In genomic region chr14:53380041-53380440, GRCh38 we compare ENCODE assay signal across 25 cellular contexts.
"Had no signal": no experiment of that assay in that cellular context is flagged by ENCODE, and none has a peak within 500 bp of the region (broad histone marks: within the 10 kb centered on the region; RNA-seq: fewer than 3 reads in every experiment).

No MANE protein-coding gene starts in this region.

- H3K9me3 ChIP-seq: esophagus squamous epithelium, lower lobe of right lung, ovary, psoas muscle, sigmoid colon, thoracic aorta, tibial nerve, upper lobe of right lung, vagina had no signal

- H3K36me3 ChIP-seq: esophagus squamous epithelium, lower lobe of right lung, ovary, sigmoid colon, thoracic aorta, tibial nerve, upper lobe of right lung, vagina had no signal

- H3K27me3 Mint-ChIP-seq: stimulated activated memory B cell treated with anti-CD40 and anti-IgM and Interleukin-4, amounts not matched to agents 10 μg/mL and 1 μg/mL and 100 μg/mL, for 72 hours had no signal

- DNase-seq: dermis blood vessel endothelial cell; effector memory CD4-positive, alpha-beta T cell; erythroblast; esophagus squamous epithelium; head of caudate nucleus; left ventricle myocardium superior; lower lobe of right lung; natural killer cell; occipital lobe; ovary; posterior cingulate gyrus; psoas muscle; right cardiac atrium; sigmoid colon; stimulated activated CD4-positive, alpha-beta T cell treated with anti-CD3 and anti-CD28 coated beads, Interleukin-2, amount 100 ng/mL, for 24 hours; stimulated activated CD4-positive, alpha-beta T cell treated with anti-CD3 and anti-CD28 coated beads, Interleukin-4, amount 100 ng/mL, for 24 hours; stimulated activated naive CD8-positive, alpha-beta T cell treated with anti-CD3 and anti-CD28 coated beads, Interleukin-15, Interleukin-2, amounts not matched to agents 100 U/mL and 50 U/mL, for 24 hours; upper lobe of right lung had no signal

- H3K9me3 Mint-ChIP-seq: natural killer cell; stimulated activated memory B cell treated with anti-CD40 and anti-IgM and Interleukin-4, amounts not matched to agents 10 μg/mL and 1 μg/mL and 100 μg/mL, for 72 hours had no signal

- H3K36me3 Mint-ChIP-seq: natural killer cell; stimulated activated memory B cell treated with anti-CD40 and anti-IgM and Interleukin-4, amounts not matched to agents 10 μg/mL and 1 μg/mL and 100 μg/mL, for 72 hours had no signal

- FAIRE-seq: frontal cortex, keratinocyte had no signal

- H3K27ac Mint-ChIP-seq: natural killer cell; stimulated activated memory B cell treated with anti-CD40 and anti-IgM and Interleukin-4, amounts not matched to agents 10 μg/mL and 1 μg/mL and 100 μg/mL, for 72 hours had no signal

- ATAC-seq: left ventricle myocardium superior; lower lobe of right lung; natural killer cell; psoas muscle; right cardiac atrium; stimulated activated memory B cell treated with anti-CD40 and anti-IgM and Interleukin-4, amounts not matched to agents 10 μg/mL and 1 μg/mL and 100 μg/mL, for 72 hours; upper lobe of right lung had no signal

- H3K4me3 Mint-ChIP-seq: natural killer cell; stimulated activated memory B cell treated with anti-CD40 and anti-IgM and Interleukin-4, amounts not matched to agents 10 μg/mL and 1 μg/mL and 100 μg/mL, for 72 hours had no signal

- H3K27ac ChIP-seq: coronary artery, esophagus squamous epithelium, lower lobe of right lung, ovary, psoas muscle, sigmoid colon, thoracic aorta, tibial nerve, upper lobe of right lung, vagina had no signal

- H3K4me3 ChIP-seq: coronary artery, esophagus squamous epithelium, lower lobe of right lung, ovary, psoas muscle, sigmoid colon, thoracic aorta, tibial nerve, upper lobe of right lung, vagina had no signal

- H3K4me1 ChIP-seq: esophagus squamous epithelium, lower lobe of right lung, psoas muscle, tibial nerve, upper lobe of right lung had no signal

- H3K4me1 Mint-ChIP-seq: stimulated activated memory B cell treated with anti-CD40 and anti-IgM and Interleukin-4, amounts not matched to agents 10 μg/mL and 1 μg/mL and 100 μg/mL, for 72 hours had no signal

- H3K27me3 ChIP-seq: esophagus squamous epithelium, ovary, sigmoid colon, tibial nerve, upper lobe of right lung, vagina had no signal
